In genomic region chr17:58156839-58157803, GRCh38 we compare ENCODE assay signal across 9 cellular contexts. TPM values are rescaled to one million over a fixed set of nuclear protein-coding genes. Genes with fewer than 3 reads are reported as not detected.
DNase-seq lines count a peak whose midpoint lies in the region; ATAC-seq and TF ChIP-seq lines count a peak whose summit lies in the region.
"Had no signal": no experiment of that assay in that cellular context is flagged by ENCODE, and none has a peak within 500 bp of the region (broad histone marks: within the 10 kb centered on the region; RNA-seq: fewer than 3 reads in every experiment).

No MANE protein-coding gene starts in this region.

- POLR2A ChIA-PET in MCF 10A (lab: Yijun Ruan, JAX) = no interaction called here

- H3K36me3 ChIP-seq in breast epithelium (no peaks in the 10 kb centered on the region), urinary bladder (ENCODE audit: insufficient read depth) (no peaks in the 10 kb centered on the region)

- DNase-seq in breast epithelium (ENCODE audit: low spot score in 2 of 2) (no peak), MCF 10A (ENCODE audit: unreplicated experiment) (no peak), activated T-helper 1 cell treated with Interleukin-2 at 50 U/mL for 16 hours (ENCODE audit: low read depth) (peak; percentile 20), head of caudate nucleus (peak; percentile 14 to 84 (median 61)), retina (peak; percentile 80), NCI-H146 treated with DMSO at 0.1 percent for 48 hours (lab: John Stamatoyannopoulos, UW; ENCODE audit: unreplicated experiment) (no peak)

- H3K27me3 Mint-ChIP-seq in MCF 10A (ENCODE audit: insufficient read depth, unreplicated experiment) = peaks cover 86% of the 10 kb centered on the region

- H3K36me3 Mint-ChIP-seq in MCF 10A (ENCODE audit: insufficient read depth, unreplicated experiment) = no peaks in the 10 kb centered on the region

- CTCF ChIA-PET in MCF 10A (lab: Yijun Ruan, JAX) = no interaction called here

- intact Hi-C loops in breast epithelium (cut with DNase I; ENCODE audit: low total_unique reads) (no loop called here), MCF 10A (cut with micrococcal nuclease) (no loop called here), head of caudate nucleus (cut with DNase I) (no loop called here)

- peaks cover 0 to 37% of the 10 kb centered on the region in 2 donors for H3K27me3 ChIP-seq in breast epithelium

- ATAC-seq in HG03045 (IDR thresholded peaks at IDR 0.05; ENCODE audit: unreplicated experiment) = no peak

- no TSS peak for BruUV-seq in MCF 10A (replicated peaks; lab: Mats Ljungman, UMichigan)

- no peaks in the 10 kb centered on the region for H3K4me1 Mint-ChIP-seq in MCF 10A (ENCODE audit: insufficient read depth, unreplicated experiment)

- no peaks in the 10 kb centered on the region for H3K9me3 Mint-ChIP-seq in MCF 10A (ENCODE audit: unreplicated experiment)

- WGBS in urinary bladder = 2% methylated on average over 65 of the region's 65 CpGs

- H3K27ac ChIP-seq in breast epithelium = no peak overlapping the region
- H3K27ac ChIP-seq in urinary bladder (ENCODE audit: low read depth) = no peak overlapping the region
- H3K27ac ChIP-seq: C4-2B had no signal

- no peak overlapping the region for H3K27ac Mint-ChIP-seq in MCF 10A (ENCODE audit: low read depth, unreplicated experiment)

- TF ChIP-seq CTCF in breast epithelium (IDR thresholded peaks at IDR 0.05) = no peak
- TF ChIP-seq CTCF in MCF 10A (IDR thresholded peaks at IDR 0.05; ENCODE audit: unreplicated experiment) = no peak

- no peaks in the 10 kb centered on the region for H3K9me3 ChIP-seq in breast epithelium

- no peaks in the 10 kb centered on the region for H3K4me1 ChIP-seq in breast epithelium
- no peaks in the 10 kb centered on the region for H3K4me1 ChIP-seq in urinary bladder (ENCODE audit: insufficient read depth)

- no peak overlapping the region for H3K4me3 Mint-ChIP-seq in MCF 10A (ENCODE audit: unreplicated experiment)

- TF ChIP-seq POLR2A in breast epithelium (IDR thresholded peaks at IDR 0.05) = no peak

- peak overlapping the region; percentile 35 to 62 (median 43) for H3K4me3 ChIP-seq in breast epithelium
- H3K4me3 ChIP-seq in urinary bladder (ENCODE audit: low read depth, low read length) = peak overlapping the region; percentile 21

RNA-seq across cellular contexts. Expression of gene OR4D1, which starts 8.9 kb away (rescaled TPM):
- not detected for total RNA-seq in breast epithelium
- not detected in 2 replicates for total RNA-seq in MCF 10A (2022)
- total RNA-seq in urinary bladder = not detected
- polyA plus RNA-seq in urinary bladder = not detected

RNA-seq across cellular contexts. Expression of gene OR4D2, which starts 9.7 kb away (rescaled TPM):
- not detected for total RNA-seq in breast epithelium
- total RNA-seq in MCF 10A (2022) = not detected in 2 replicates
- not detected for total RNA-seq in urinary bladder
- polyA plus RNA-seq in urinary bladder = not detected

RNA-seq across cellular contexts. Expression of gene EPX, which starts 35.4 kb away (rescaled TPM):
- total RNA-seq in breast epithelium (not detected), MCF 10A (2022) (not detected in 2 replicates), urinary bladder (0.11 TPM)
- polyA plus RNA-seq in urinary bladder = not detected

Comparison
In these comparisons a context has a peak if more than half of its experiments do, and no peak if none do; other contexts are left out.
1. DNase-seq: peak in activated T-helper 1 cell treated with Interleukin-2 at 50 U/mL for 16 hours (single experiment), head of caudate nucleus (42 of 42) and retina (single experiment); none in breast epithelium (0 of 2), MCF 10A (single experiment) and NCI-H146 treated with DMSO at 0.1 percent for 48 hours (single experiment).